Comparison of ENCODE assay signal across 1 cellular context in genomic region chr10:96863922-96864543, GRCh38.
A peak's percentile ranks its signal among the peaks of the same experiment; 100 is the strongest.
TF ChIP-seq lines count a peak whose summit lies in the region.

No MANE protein-coding gene starts in this region.

TF ChIP-seq in HepG2, 621 proteins besides CTCF, POLR2A, EP300 and RAD21 (continued from another document and continues in another):
- TF ChIP-seq, protein P1, sequence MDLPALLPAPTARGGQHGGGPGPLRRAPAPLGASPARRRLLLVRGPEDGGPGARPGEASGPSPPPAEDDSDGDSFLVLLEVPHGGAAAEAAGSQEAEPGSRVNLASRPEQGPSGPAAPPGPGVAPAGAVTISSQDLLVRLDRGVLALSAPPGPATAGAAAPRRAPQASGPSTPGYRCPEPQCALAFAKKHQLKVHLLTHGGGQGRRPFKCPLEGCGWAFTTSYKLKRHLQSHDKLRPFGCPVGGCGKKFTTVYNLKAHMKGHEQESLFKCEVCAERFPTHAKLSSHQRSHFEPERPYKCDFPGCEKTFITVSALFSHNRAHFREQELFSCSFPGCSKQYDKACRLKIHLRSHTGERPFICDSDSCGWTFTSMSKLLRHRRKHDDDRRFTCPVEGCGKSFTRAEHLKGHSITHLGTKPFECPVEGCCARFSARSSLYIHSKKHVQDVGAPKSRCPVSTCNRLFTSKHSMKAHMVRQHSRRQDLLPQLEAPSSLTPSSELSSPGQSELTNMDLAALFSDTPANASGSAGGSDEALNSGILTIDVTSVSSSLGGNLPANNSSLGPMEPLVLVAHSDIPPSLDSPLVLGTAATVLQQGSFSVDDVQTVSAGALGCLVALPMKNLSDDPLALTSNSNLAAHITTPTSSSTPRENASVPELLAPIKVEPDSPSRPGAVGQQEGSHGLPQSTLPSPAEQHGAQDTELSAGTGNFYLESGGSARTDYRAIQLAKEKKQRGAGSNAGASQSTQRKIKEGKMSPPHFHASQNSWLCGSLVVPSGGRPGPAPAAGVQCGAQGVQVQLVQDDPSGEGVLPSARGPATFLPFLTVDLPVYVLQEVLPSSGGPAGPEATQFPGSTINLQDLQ (CRISPR knock-in tag; IDR thresholded peaks at IDR 0.05): no peak
- no peak for TF ChIP-seq NRL (CRISPR knock-in tag; IDR thresholded peaks at IDR 0.05; ENCODE audit: borderline replicate concordance)
- no peak for TF ChIP-seq SRY (CRISPR knock-in tag; IDR thresholded peaks at IDR 0.05)
- TF ChIP-seq ATF7 (IDR thresholded peaks at IDR 0.05): peak; percentile 63
- no peak; the same call in 1 of the 2 replicates for TF ChIP-seq ATF7 (CRISPR knock-in tag; IDR thresholded peaks at IDR 0.05)
- peak; percentile 63 for TF ChIP-seq HNF4A (CRISPR knock-in tag; IDR thresholded peaks at IDR 0.05)
- TF ChIP-seq, protein P2, sequence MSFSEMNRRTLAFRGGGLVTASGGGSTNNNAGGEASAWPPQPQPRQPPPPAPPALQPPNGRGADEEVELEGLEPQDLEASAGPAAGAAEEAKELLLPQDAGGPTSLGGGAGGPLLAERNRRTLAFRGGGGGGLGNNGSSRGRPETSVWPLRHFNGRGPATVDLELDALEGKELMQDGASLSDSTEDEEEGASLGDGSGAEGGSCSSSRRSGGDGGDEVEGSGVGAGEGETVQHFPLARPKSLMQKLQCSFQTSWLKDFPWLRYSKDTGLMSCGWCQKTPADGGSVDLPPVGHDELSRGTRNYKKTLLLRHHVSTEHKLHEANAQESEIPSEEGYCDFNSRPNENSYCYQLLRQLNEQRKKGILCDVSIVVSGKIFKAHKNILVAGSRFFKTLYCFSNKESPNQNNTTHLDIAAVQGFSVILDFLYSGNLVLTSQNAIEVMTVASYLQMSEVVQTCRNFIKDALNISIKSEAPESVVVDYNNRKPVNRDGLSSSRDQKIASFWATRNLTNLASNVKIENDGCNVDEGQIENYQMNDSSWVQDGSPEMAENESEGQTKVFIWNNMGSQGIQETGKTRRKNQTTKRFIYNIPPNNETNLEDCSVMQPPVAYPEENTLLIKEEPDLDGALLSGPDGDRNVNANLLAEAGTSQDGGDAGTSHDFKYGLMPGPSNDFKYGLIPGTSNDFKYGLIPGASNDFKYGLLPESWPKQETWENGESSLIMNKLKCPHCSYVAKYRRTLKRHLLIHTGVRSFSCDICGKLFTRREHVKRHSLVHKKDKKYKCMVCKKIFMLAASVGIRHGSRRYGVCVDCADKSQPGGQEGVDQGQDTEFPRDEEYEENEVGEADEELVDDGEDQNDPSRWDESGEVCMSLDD (CRISPR knock-in tag; IDR thresholded peaks at IDR 0.05; ENCODE audit: borderline replicate concordance): no peak
- TF ChIP-seq FOXP1 (IDR thresholded peaks at IDR 0.05): 0 out of 2 replicates have a peak, but pooled peaks have one; percentile 5
- TF ChIP-seq FOXP1 (CRISPR knock-in tag; IDR thresholded peaks at IDR 0.05): peak; percentile 82
- TF ChIP-seq NFRKB (IDR thresholded peaks at IDR 0.05): no peak
- no peak for TF ChIP-seq TFDP2 (CRISPR knock-in tag; IDR thresholded peaks at IDR 0.05)
- no peak; the same call in 1 of the 2 replicates for TF ChIP-seq HOXD1 (CRISPR knock-in tag; IDR thresholded peaks at IDR 0.05)
- TF ChIP-seq NFKB2 (CRISPR knock-in tag; IDR thresholded peaks at IDR 0.05; ENCODE audit: borderline replicate concordance): no peak
- TF ChIP-seq MTERF4 (CRISPR knock-in tag; IDR thresholded peaks at IDR 0.05): no peak
- TF ChIP-seq ZNF232 (CRISPR knock-in tag; IDR thresholded peaks at IDR 0.05; ENCODE audit: borderline replicate concordance): no peak
- TF ChIP-seq ZNF589 (CRISPR knock-in tag; conservative IDR thresholded peaks at IDR 0.05): no peak
- TF ChIP-seq ZSCAN9 (CRISPR knock-in tag; IDR thresholded peaks at IDR 0.05; ENCODE audit: borderline replicate concordance): peak; percentile 61; the same call in 1 of the 2 replicates
- no peak for TF ChIP-seq NAIF1 (CRISPR knock-in tag; IDR thresholded peaks at IDR 0.05; ENCODE audit: borderline replicate concordance)
- TF ChIP-seq MYC (CRISPR knock-in tag; IDR thresholded peaks at IDR 0.05; ENCODE audit: borderline replicate concordance): no peak
- TF ChIP-seq RBM39 (IDR thresholded peaks at IDR 0.05; ENCODE audit: low read depth, low read length, poor library complexity, severe bottlenecking): no peak
- no peak for TF ChIP-seq ZNF639 (CRISPR knock-in tag; conservative IDR thresholded peaks at IDR 0.05)
- TF ChIP-seq SRSF9 (IDR thresholded peaks at IDR 0.05; ENCODE audit: borderline replicate concordance, insufficient read depth, low read depth, low read length, poor library complexity, severe bottlenecking): no peak
- TF ChIP-seq, protein P3, sequence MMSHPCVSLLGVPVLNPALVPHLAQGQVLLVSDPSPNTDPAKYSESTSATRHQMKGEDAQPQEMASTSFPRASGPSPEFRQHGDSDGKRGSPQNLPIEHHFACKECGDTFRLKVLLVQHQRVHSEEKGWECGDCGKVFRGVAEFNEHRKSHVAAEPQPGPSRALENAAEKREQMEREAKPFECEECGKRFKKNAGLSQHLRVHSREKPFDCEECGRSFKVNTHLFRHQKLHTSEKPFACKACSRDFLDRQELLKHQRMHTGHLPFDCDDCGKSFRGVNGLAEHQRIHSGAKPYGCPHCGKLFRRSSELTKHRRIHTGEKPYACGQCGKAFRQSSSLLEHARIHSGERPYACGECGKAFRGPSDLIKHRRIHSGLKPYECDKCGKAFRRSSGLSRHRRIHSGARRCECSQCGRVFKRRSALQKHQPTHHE (CRISPR knock-in tag; IDR thresholded peaks at IDR 0.05; ENCODE audit: borderline replicate concordance): no peak
- no peak for TF ChIP-seq MTF2 (CRISPR knock-in tag; IDR thresholded peaks at IDR 0.05; ENCODE audit: borderline replicate concordance)
- TF ChIP-seq, protein P4, sequence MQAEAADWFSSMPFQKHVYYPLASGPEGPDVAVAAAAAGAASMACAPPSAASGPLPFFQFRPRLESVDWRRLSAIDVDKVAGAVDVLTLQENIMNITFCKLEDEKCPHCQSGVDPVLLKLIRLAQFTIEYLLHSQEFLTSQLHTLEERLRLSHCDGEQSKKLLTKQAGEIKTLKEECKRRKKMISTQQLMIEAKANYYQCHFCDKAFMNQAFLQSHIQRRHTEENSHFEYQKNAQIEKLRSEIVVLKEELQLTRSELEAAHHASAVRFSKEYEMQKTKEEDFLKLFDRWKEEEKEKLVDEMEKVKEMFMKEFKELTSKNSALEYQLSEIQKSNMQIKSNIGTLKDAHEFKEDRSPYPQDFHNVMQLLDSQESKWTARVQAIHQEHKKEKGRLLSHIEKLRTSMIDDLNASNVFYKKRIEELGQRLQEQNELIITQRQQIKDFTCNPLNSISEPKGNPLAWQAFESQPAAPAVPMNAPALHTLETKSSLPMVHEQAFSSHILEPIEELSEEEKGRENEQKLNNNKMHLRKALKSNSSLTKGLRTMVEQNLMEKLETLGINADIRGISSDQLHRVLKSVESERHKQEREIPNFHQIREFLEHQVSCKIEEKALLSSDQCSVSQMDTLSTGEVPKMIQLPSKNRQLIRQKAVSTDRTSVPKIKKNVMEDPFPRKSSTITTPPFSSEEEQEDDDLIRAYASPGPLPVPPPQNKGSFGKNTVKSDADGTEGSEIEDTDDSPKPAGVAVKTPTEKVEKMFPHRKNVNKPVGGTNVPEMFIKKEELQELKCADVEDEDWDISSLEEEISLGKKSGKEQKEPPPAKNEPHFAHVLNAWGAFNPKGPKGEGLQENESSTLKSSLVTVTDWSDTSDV (CRISPR knock-in tag; IDR thresholded peaks at IDR 0.05): no peak
- TF ChIP-seq ZNF891 (CRISPR knock-in tag; IDR thresholded peaks at IDR 0.05): no peak
- TF ChIP-seq ZNF446 (CRISPR knock-in tag; IDR thresholded peaks at IDR 0.05): no peak
- TF ChIP-seq ZBED4 (CRISPR knock-in tag; IDR thresholded peaks at IDR 0.05; ENCODE audit: borderline replicate concordance): 0 out of 2 replicates have a peak, but pooled peaks have one; percentile 39
- TF ChIP-seq ZFP62 (CRISPR knock-in tag; IDR thresholded peaks at IDR 0.05): no peak
- TF ChIP-seq FOSL1 (CRISPR knock-in tag; IDR thresholded peaks at IDR 0.05; ENCODE audit: borderline replicate concordance): peak; percentile 93; the same call in 1 of the 2 replicates
- TF ChIP-seq TBL1XR1 (IDR thresholded peaks at IDR 0.05; ENCODE audit: borderline replicate concordance, low read length, partially characterized antibody): no peak
- TF ChIP-seq, protein P5, sequence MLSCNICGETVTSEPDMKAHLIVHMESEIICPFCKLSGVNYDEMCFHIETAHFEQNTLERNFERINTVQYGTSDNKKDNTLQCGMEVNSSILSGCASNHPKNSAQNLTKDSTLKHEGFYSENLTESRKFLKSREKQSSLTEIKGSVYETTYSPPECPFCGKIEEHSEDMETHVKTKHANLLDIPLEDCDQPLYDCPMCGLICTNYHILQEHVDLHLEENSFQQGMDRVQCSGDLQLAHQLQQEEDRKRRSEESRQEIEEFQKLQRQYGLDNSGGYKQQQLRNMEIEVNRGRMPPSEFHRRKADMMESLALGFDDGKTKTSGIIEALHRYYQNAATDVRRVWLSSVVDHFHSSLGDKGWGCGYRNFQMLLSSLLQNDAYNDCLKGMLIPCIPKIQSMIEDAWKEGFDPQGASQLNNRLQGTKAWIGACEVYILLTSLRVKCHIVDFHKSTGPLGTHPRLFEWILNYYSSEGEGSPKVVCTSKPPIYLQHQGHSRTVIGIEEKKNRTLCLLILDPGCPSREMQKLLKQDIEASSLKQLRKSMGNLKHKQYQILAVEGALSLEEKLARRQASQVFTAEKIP (CRISPR knock-in tag; IDR thresholded peaks at IDR 0.05; ENCODE audit: borderline replicate concordance): no peak
- TF ChIP-seq, protein P6, sequence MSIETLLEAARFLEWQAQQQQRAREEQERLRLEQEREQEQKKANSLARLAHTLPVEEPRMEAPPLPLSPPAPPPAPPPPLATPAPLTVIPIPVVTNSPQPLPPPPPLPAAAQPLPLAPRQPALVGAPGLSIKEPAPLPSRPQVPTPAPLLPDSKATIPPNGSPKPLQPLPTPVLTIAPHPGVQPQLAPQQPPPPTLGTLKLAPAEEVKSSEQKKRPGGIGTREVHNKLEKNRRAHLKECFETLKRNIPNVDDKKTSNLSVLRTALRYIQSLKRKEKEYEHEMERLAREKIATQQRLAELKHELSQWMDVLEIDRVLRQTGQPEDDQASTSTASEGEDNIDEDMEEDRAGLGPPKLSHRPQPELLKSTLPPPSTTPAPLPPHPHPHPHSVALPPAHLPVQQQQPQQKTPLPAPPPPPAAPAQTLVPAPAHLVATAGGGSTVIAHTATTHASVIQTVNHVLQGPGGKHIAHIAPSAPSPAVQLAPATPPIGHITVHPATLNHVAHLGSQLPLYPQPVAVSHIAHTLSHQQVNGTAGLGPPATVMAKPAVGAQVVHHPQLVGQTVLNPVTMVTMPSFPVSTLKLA (IDR thresholded peaks at IDR 0.05): peak; percentile 25; the same call in 1 of the 2 replicates
- peak; percentile 27; the same call in 1 of the 2 replicates for TF ChIP-seq SALL1 (CRISPR knock-in tag; IDR thresholded peaks at IDR 0.05)
- no peak for TF ChIP-seq ZNF839 (CRISPR knock-in tag; IDR thresholded peaks at IDR 0.05; ENCODE audit: borderline replicate concordance)
